20 cellular contexts compared by ENCODE assay signal in the genomic region with DNA sequence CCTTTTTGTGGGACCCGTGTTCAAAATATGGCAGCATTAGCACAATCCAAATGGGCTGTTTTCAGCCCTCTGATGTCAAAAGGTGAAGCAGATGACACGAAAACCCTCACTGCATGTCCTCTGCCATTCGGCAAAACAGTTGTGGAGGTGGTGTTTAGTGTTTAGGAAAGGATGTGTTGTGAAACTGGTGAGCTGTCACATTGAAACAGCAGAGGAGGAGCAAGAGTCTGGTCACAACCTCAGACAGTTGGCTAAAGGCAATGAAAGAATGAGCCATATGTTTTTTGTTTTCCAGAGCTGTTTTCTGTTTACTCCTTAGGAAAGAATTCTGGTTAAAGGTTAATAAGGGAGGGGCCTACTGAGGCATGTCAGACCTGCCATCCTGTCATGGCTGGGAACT.
DNase-seq lines count a peak whose midpoint lies in the region; ATAC-seq and TF ChIP-seq lines count a peak whose summit lies in the region.
"Had no signal": no experiment of that assay in that cellular context is flagged by ENCODE, and none has a peak within 500 bp of the region (broad histone marks: within the 10 kb centered on the region; RNA-seq: fewer than 3 reads in every experiment).

No MANE protein-coding gene starts in this region.

- H3K9me3 Mint-ChIP-seq in WTC11, result peaks cover 3% of the 10 kb centered on the region; the same call in 1 of the 2 replicates
- no peaks in the 10 kb centered on the region for H3K9me3 Mint-ChIP-seq in glutamatergic neuron (ENCODE audit: unreplicated experiment)
- H3K9me3 Mint-ChIP-seq: activated naive CD4-positive, alpha-beta T cell treated with anti-CD3 and anti-CD28 coated beads, Interleukin-2, amount 50 U/mL, for 72 hours; memory B cell; neural crest cell had no signal

- no peaks in the 10 kb centered on the region for H3K9me2 ChIP-seq in GM23248 (ENCODE audit: insufficient read depth)

- H3K27ac Mint-ChIP-seq in WTC11, result peak overlapping the region; percentile 17; the same call in 1 of the 2 replicates
- H3K27ac Mint-ChIP-seq in glutamatergic neuron (ENCODE audit: unreplicated experiment), result peak overlapping the region; percentile 67
- H3K27ac Mint-ChIP-seq: memory B cell had no signal

- H3K4me1 ChIP-seq in GM23248 (ENCODE audit: insufficient read depth) (no peaks in the 10 kb centered on the region), right lobe of liver (no peaks in the 10 kb centered on the region), left lung (no peaks in the 10 kb centered on the region)
- H3K4me1 ChIP-seq: upper lobe of left lung had no signal

- ATAC-seq in WTC11 (no peak), right lobe of liver (no peak), left lung (no peak)
- ATAC-seq: heart left ventricle, Right ventricle myocardium inferior had no signal

- no peaks in the 10 kb centered on the region for H3K27me3 ChIP-seq in GM23248 (replicated peaks; ENCODE audit: insufficient read depth)
- H3K27me3 ChIP-seq in right lobe of liver, result no peaks in the 10 kb centered on the region
- H3K27me3 ChIP-seq in left lung, result no peaks in the 10 kb centered on the region
- H3K27me3 ChIP-seq: heart left ventricle, upper lobe of left lung had no signal

- TF ChIP-seq CTCF in WTC11 (IDR thresholded peaks at IDR 0.05) (no peak), glutamatergic neuron (IDR thresholded peaks at IDR 0.05; ENCODE audit: partially characterized antibody, unreplicated experiment) (no peak), right lobe of liver (IDR thresholded peaks at IDR 0.05) (no peak), left lung (IDR thresholded peaks at IDR 0.05) (no peak)

- TF ChIP-seq POLR2A in right lobe of liver (IDR thresholded peaks at IDR 0.05) (no peak), erythroblast (IDR thresholded peaks at IDR 0.05; ENCODE audit: low read length) (no peak)

- no peak overlapping the region for H3K4me3 ChIP-seq in GM23248
- H3K4me3 ChIP-seq in right lobe of liver, result no peak overlapping the region
- no peak overlapping the region for H3K4me3 ChIP-seq in left lung
- H3K4me3 ChIP-seq: heart left ventricle, upper lobe of left lung had no signal

- intact Hi-C loops in right lobe of liver (cut with DNase I) (no loop called here), left lung (cut with DNase I) (no loop called here)

- DNase-seq in DMS 273 (lab: John Stamatoyannopoulos, UW; ENCODE audit: unreplicated experiment) (peak; percentile 70), GM23248 (peak; percentile 49), WTC11 (ENCODE audit: low spot score) (no peak), glutamatergic neuron (no peak), right lobe of liver (no peak), left lung (no peak), erythroblast (lab: John Stamatoyannopoulos, UW) (no peak), inferior parietal cortex (ENCODE audit: extremely low spot score) (no peak)
- DNase-seq: activated CD8-positive, alpha-beta memory T cell treated with anti-CD3 and anti-CD28 coated beads, Interleukin-2, amount 50 U/mL, for 48 hours; dermis blood vessel endothelial cell; heart left ventricle; NCI-H187 treated with DMSO at 0.1 percent for 48 hours; NCI-H510A treated with DMSO at 0.1 percent for 48 hours; stimulated activated naive CD4-positive, alpha-beta T cell; upper lobe of left lung had no signal

- H3K36me3 Mint-ChIP-seq in WTC11, result peaks cover 11% of the 10 kb centered on the region
- H3K36me3 Mint-ChIP-seq in glutamatergic neuron (ENCODE audit: unreplicated experiment), result peaks cover 10% of the 10 kb centered on the region

- no peak overlapping the region for H3K27ac ChIP-seq in GM23248
- no peak overlapping the region for H3K27ac ChIP-seq in right lobe of liver
- no peak overlapping the region for H3K27ac ChIP-seq in left lung
- H3K27ac ChIP-seq: C4-2B, heart left ventricle, upper lobe of left lung had no signal

- H4K20me1 ChIP-seq in GM23248 (ENCODE audit: insufficient read depth), result no peaks in the 10 kb centered on the region

- H3K9ac ChIP-seq in GM23248, result no peak overlapping the region

- H2AFZ ChIP-seq in GM23248, result no peak overlapping the region

- H3K9me3 ChIP-seq in GM23248 (ENCODE audit: low read depth), result no peaks in the 10 kb centered on the region
- no peaks in the 10 kb centered on the region for H3K9me3 ChIP-seq in right lobe of liver
- no peaks in the 10 kb centered on the region for H3K9me3 ChIP-seq in left lung
- H3K9me3 ChIP-seq: heart left ventricle, upper lobe of left lung had no signal

- no peak overlapping the region for H3K4me3 Mint-ChIP-seq in WTC11
- H3K4me3 Mint-ChIP-seq in glutamatergic neuron (ENCODE audit: unreplicated experiment), result peak overlapping the region; percentile 67
- H3K4me3 Mint-ChIP-seq: memory B cell, neural crest cell had no signal

- 53 to 63% methylated on average over 3 of the region's 3 CpGs for WGBS in GM23248 (ENCODE audit: low coverage in 1 of 2, low lambda C conversion rate in 2 of 2, missing lambda C conversion rate in 2 of 2), 2 experiments
- WGBS in right lobe of liver (ENCODE audit: insufficient coverage, low coverage, low lambda C conversion rate, missing lambda C conversion rate), result 85% methylated on average over 3 of the region's 3 CpGs

- CTCF ChIA-PET in WTC11 (lab: Charles Lee), result interaction anchor here (0.6 kb wide), 1 partner anchor 1137 kb away, joined by 3 read pairs; no protein-coding TSS in a partner anchor

- no peak overlapping the region for H3K4me2 ChIP-seq in GM23248 (ENCODE audit: unreplicated experiment)

- in situ Hi-C loops in GM23248 (cut with MboI), result no loop called here

- H3K27me3 Mint-ChIP-seq in WTC11 (ENCODE audit: low read depth), result no peaks in the 10 kb centered on the region
- H3K27me3 Mint-ChIP-seq in glutamatergic neuron (ENCODE audit: unreplicated experiment), result no peaks in the 10 kb centered on the region
- H3K27me3 Mint-ChIP-seq: memory B cell had no signal

- H3K4me1 Mint-ChIP-seq in WTC11 (peaks cover 27% of the 10 kb centered on the region), glutamatergic neuron (ENCODE audit: low read depth, unreplicated experiment) (peaks cover 24% of the 10 kb centered on the region)
- H3K4me1 Mint-ChIP-seq: memory B cell, neural crest cell had no signal

- no peaks in the 10 kb centered on the region for H3K79me2 ChIP-seq in GM23248 (ENCODE audit: insufficient read depth)

- POLR2A ChIA-PET in WTC11 (lab: Charles Lee), result no interaction called here

- H3K36me3 ChIP-seq in GM23248 (ENCODE audit: low read depth), result no peaks in the 10 kb centered on the region
- peaks cover 0 to 3% (median 0%) of the 10 kb centered on the region in 4 donors for H3K36me3 ChIP-seq in right lobe of liver
- H3K36me3 ChIP-seq in left lung, result peaks cover 0 to 33% of the 10 kb centered on the region in 2 donors

- no peaks in the 10 kb centered on the region for H3F3A ChIP-seq in GM23248 (ENCODE audit: insufficient read depth)

TF ChIP-seq in WTC11, 78 proteins besides CTCF, POLR2A, EP300 and RAD21:
- TF ChIP-seq ZNF396 (CRISPR knock-in tag; IDR thresholded peaks at IDR 0.05; ENCODE audit: borderline replicate concordance) (no peak), ZNF232 (CRISPR knock-in tag; IDR thresholded peaks at IDR 0.05) (no peak), SMAD3 (CRISPR knock-in tag; IDR thresholded peaks at IDR 0.05; ENCODE audit: borderline replicate concordance) (no peak), GTF2I (CRISPR knock-in tag; conservative IDR thresholded peaks at IDR 0.05) (no peak), ATF1 (CRISPR knock-in tag; IDR thresholded peaks at IDR 0.05) (no peak), NR3C1 (CRISPR knock-in tag; conservative IDR thresholded peaks at IDR 0.05; ENCODE audit: low read depth) (no peak), GRHL2 (CRISPR knock-in tag; IDR thresholded peaks at IDR 0.05; ENCODE audit: insufficient replicate concordance, severe bottlenecking) (no peak), CBFB (CRISPR knock-in tag; IDR thresholded peaks at IDR 0.05; ENCODE audit: low read depth) (no peak), USF1 (CRISPR knock-in tag; IDR thresholded peaks at IDR 0.05) (no peak), TEAD1 (CRISPR knock-in tag; IDR thresholded peaks at IDR 0.05) (no peak), NFYB (CRISPR knock-in tag; conservative IDR thresholded peaks at IDR 0.05; ENCODE audit: low read depth) (no peak), CREB1 (CRISPR knock-in tag; IDR thresholded peaks at IDR 0.05) (no peak), SOX15 (CRISPR knock-in tag; IDR thresholded peaks at IDR 0.05) (no peak)
- TF ChIP-seq, protein P1, sequence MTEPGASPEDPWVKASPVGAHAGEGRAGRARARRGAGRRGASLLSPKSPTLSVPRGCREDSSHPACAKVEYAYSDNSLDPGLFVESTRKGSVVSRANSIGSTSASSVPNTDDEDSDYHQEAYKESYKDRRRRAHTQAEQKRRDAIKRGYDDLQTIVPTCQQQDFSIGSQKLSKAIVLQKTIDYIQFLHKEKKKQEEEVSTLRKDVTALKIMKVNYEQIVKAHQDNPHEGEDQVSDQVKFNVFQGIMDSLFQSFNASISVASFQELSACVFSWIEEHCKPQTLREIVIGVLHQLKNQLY (CRISPR knock-in tag; IDR thresholded peaks at IDR 0.05), result no peak
- TF ChIP-seq, protein P2, sequence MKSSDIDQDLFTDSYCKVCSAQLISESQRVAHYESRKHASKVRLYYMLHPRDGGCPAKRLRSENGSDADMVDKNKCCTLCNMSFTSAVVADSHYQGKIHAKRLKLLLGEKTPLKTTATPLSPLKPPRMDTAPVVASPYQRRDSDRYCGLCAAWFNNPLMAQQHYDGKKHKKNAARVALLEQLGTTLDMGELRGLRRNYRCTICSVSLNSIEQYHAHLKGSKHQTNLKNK (CRISPR knock-in tag; IDR thresholded peaks at IDR 0.05), result no peak
- TF ChIP-seq, protein P3, sequence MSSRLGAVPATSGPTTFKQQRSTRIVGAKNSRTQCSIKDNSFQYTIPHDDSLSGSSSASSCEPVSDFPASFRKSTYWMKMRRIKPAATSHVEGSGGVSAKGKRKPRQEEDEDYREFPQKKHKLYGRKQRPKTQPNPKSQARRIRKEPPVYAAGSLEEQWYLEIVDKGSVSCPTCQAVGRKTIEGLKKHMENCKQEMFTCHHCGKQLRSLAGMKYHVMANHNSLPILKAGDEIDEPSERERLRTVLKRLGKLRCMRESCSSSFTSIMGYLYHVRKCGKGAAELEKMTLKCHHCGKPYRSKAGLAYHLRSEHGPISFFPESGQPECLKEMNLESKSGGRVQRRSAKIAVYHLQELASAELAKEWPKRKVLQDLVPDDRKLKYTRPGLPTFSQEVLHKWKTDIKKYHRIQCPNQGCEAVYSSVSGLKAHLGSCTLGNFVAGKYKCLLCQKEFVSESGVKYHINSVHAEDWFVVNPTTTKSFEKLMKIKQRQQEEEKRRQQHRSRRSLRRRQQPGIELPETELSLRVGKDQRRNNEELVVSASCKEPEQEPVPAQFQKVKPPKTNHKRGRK (CRISPR knock-in tag; IDR thresholded peaks at IDR 0.05; ENCODE audit: borderline replicate concordance), result no peak

Comparison
In these comparisons a context has a peak if more than half of its experiments do, and no peak if none do; other contexts are left out.
1. DNase-seq: peak in DMS 273 (single experiment) and GM23248 (single experiment); none in WTC11 (single experiment), glutamatergic neuron (single experiment), right lobe of liver (0 of 3), left lung (0 of 2), erythroblast (0 of 2) and inferior parietal cortex (single experiment).